Comparison of ENCODE assay signal across 2 cellular contexts in the genomic region with DNA sequence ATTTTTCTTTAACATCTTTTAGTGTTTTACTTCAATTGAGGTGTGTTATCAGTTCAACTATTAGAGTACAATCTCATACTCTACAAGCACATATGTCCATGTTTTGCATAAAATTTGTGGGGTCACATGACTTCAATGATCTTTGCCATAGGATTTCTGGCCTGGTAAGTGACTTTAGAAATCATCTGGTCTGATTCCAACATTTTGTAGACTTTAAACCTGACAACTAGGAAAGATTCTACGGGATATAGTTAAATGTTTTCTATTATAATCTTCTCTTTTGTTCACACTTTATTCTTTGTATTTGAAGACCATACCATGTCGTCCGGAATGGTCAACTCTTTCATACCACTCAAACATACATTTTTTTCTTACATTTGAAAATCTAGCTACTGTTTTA.
TF ChIP-seq lines count a peak whose summit lies in the region.

No MANE protein-coding gene starts in this region.

TF ChIP-seq in SK-N-SH, 30 proteins besides CTCF, POLR2A, EP300 and RAD21 (continued from another document):
- no peak for TF ChIP-seq TAF1 (IDR thresholded peaks at IDR 0.05; ENCODE audit: borderline replicate concordance, low read depth, low read length)
- TF ChIP-seq FOXJ3 (CRISPR knock-in tag; IDR thresholded peaks at IDR 0.05) = no peak
- TF ChIP-seq MEF2A (IDR thresholded peaks at IDR 0.05; ENCODE audit: borderline replicate concordance, low read depth) = no peak
- TF ChIP-seq EZH2phosphoT487 (IDR thresholded peaks at IDR 0.05; ENCODE audit: borderline replicate concordance, low read depth) = no peak
- TF ChIP-seq, protein P1, sequence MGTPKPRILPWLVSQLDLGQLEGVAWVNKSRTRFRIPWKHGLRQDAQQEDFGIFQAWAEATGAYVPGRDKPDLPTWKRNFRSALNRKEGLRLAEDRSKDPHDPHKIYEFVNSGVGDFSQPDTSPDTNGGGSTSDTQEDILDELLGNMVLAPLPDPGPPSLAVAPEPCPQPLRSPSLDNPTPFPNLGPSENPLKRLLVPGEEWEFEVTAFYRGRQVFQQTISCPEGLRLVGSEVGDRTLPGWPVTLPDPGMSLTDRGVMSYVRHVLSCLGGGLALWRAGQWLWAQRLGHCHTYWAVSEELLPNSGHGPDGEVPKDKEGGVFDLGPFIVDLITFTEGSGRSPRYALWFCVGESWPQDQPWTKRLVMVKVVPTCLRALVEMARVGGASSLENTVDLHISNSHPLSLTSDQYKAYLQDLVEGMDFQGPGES (IDR thresholded peaks at IDR 0.05; ENCODE audit: low read depth, low read length) = no peak
- no peak for TF ChIP-seq ZBTB33 (IDR thresholded peaks at IDR 0.05; ENCODE audit: borderline replicate concordance, low read depth)
- no peak for TF ChIP-seq REST (IDR thresholded peaks at IDR 0.05; ENCODE audit: low read depth, low read length)
- no peak for TF ChIP-seq SMC3 (IDR thresholded peaks at IDR 0.05; ENCODE audit: low read depth, low read length)
- TF ChIP-seq JUND (IDR thresholded peaks at IDR 0.05) = no peak
- TF ChIP-seq NRF1 (IDR thresholded peaks at IDR 0.05; ENCODE audit: low read depth, low read length) = no peak
- no peak for TF ChIP-seq USF2 (IDR thresholded peaks at IDR 0.05; ENCODE audit: borderline replicate concordance, low read depth, low read length)
- TF ChIP-seq FOXM1 (IDR thresholded peaks at IDR 0.05; ENCODE audit: low read depth) = no peak
- TF ChIP-seq MXI1 (IDR thresholded peaks at IDR 0.05; ENCODE audit: low read depth, low read length) = no peak
- TF ChIP-seq GATA2 (CRISPR knock-in tag; IDR thresholded peaks at IDR 0.05) = no peak
- no peak for TF ChIP-seq RXRA (IDR thresholded peaks at IDR 0.05; ENCODE audit: borderline replicate concordance, low read depth)

TF ChIP-seq in SK-N-SH treated with all-trans-retinoic acid at 6 μM for 48 hours, 23 proteins besides CTCF, POLR2A, EP300 and RAD21 (continued from another document):
- TF ChIP-seq TSHZ2 (CRISPR knock-in tag; IDR thresholded peaks at IDR 0.05) (no peak), BACH2 (CRISPR knock-in tag; IDR thresholded peaks at IDR 0.05; ENCODE audit: borderline replicate concordance) (no peak), GLIS3 (CRISPR knock-in tag; IDR thresholded peaks at IDR 0.05) (no peak), TCF4 (CRISPR knock-in tag; IDR thresholded peaks at IDR 0.05; ENCODE audit: borderline replicate concordance) (no peak), ZNF8 (CRISPR knock-in tag; IDR thresholded peaks at IDR 0.05) (no peak), CSDC2 (CRISPR knock-in tag; IDR thresholded peaks at IDR 0.05) (no peak), CSRNP3 (CRISPR knock-in tag; IDR thresholded peaks at IDR 0.05) (no peak), ARNTL (CRISPR knock-in tag; IDR thresholded peaks at IDR 0.05; ENCODE audit: borderline replicate concordance, low read depth) (no peak)
